In genomic region chr10:79392506-79393176, GRCh38 we compare ENCODE assay signal across 1 cellular context.
TF ChIP-seq lines count a peak whose summit lies in the region.

No MANE protein-coding gene starts in this region.

TF ChIP-seq in K562, 482 proteins besides CTCF, POLR2A, EP300 and RAD21:
- TF ChIP-seq MAZ (CRISPR knock-in tag; conservative IDR thresholded peaks at IDR 0.05 in 1 of 2, IDR thresholded peaks at IDR 0.05 in 1 of 2), result no peak
- TF ChIP-seq RBM17 (IDR thresholded peaks at IDR 0.05; ENCODE audit: borderline replicate concordance, low read depth, low read length), result no peak
- TF ChIP-seq TEAD1 (CRISPR knock-in tag; IDR thresholded peaks at IDR 0.05), result no peak
